Comparison of ENCODE assay signal across 17 cellular contexts in the genomic region with DNA sequence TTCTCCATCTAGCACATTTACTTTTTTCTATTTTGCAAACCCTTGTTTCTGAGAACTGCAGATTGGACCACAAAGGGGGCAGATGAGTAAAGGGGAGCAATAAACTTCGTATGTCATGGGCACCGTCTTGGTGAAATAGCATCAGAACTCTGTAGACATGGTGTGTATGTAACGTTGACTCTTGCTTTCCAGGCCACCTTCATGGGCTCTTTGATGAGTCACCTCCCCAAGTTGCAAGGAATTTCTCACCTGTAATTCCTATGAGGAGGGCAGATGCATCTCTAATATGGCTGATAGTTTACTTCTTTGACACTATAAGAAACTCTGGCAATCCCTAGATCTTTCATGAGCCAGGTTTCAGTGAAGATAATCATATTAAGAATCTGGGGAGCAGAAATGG.
DNase-seq lines count a peak whose midpoint lies in the region; ATAC-seq and TF ChIP-seq lines count a peak whose summit lies in the region.
"Had no signal": no experiment of that assay in that cellular context is flagged by ENCODE, and none has a peak within 500 bp of the region (broad histone marks: within the 10 kb centered on the region; RNA-seq: fewer than 3 reads in every experiment).

No MANE protein-coding gene starts in this region.

- H2BK15ac ChIP-seq in mesendoderm (replicated peaks; ENCODE audit: low read depth) = no peak overlapping the region

- peaks cover 5% of the 10 kb centered on the region for H3K9me3 Mint-ChIP-seq in endodermal cell
- H3K9me3 Mint-ChIP-seq in naive thymus-derived CD4-positive, alpha-beta T cell = peaks cover 0 to 26% (median 7%) of the 10 kb centered on the region in 11 donors

- no peak for ATAC-seq in naive thymus-derived CD4-positive, alpha-beta T cell
- no peak for ATAC-seq in sciatic nerve
- ATAC-seq: CD8-positive, alpha-beta T cell had no signal

- no peak overlapping the region for H3K9ac ChIP-seq in endodermal cell (ENCODE audit: extremely low read depth, low read length, poor library complexity, severe bottlenecking)
- no peak overlapping the region for H3K9ac ChIP-seq in mesendoderm (ENCODE audit: low read length)
- H3K9ac ChIP-seq: BLaER1 treated with 17β-estradiol and CSF1 and Interleukin-3, amounts not matched to agents 10 nM and 100 nM had no signal

- no peaks in the 10 kb centered on the region for H3K36me3 Mint-ChIP-seq in endodermal cell (ENCODE audit: low read depth)
- H3K36me3 Mint-ChIP-seq in naive thymus-derived CD4-positive, alpha-beta T cell = no peaks in the 10 kb centered on the region
- H3K36me3 Mint-ChIP-seq: CD8-positive, alpha-beta T cell had no signal

- H2AK5ac ChIP-seq in mesendoderm (ENCODE audit: low read length) = no peak overlapping the region

- H2BK5ac ChIP-seq in mesendoderm (ENCODE audit: low read length) = no peak overlapping the region

- POLR2A ChIA-PET in naive thymus-derived CD4-positive, alpha-beta T cell (lab: Charles Lee) = no interaction called here

- CTCF ChIA-PET in naive thymus-derived CD4-positive, alpha-beta T cell (lab: Charles Lee) = no interaction called here

- H3K79me2 ChIP-seq in mesendoderm (ENCODE audit: control insufficient read depth, insufficient read depth, low read length) = no peaks in the 10 kb centered on the region

- intact Hi-C loops in naive thymus-derived CD4-positive, alpha-beta T cell (cut with micrococcal nuclease) = no loop called here
- intact Hi-C loops in sciatic nerve (cut with DNase I) = no loop called here

- 84 to 95% methylated on average over 3 of the region's 3 CpGs for WGBS in endodermal cell (ENCODE audit: insufficient coverage in 1 of 2, insufficient read length in 1 of 2), 2 experiments
- WGBS in mesendoderm (ENCODE audit: extremely low coverage, insufficient coverage, low lambda C conversion rate) = no CpG with 5 or more reads among the region's 3 CpGs

- H3K27me3 ChIP-seq in endodermal cell (ENCODE audit: control insufficient read depth, insufficient read depth, low read length, poor library complexity, severe bottlenecking) = no peaks in the 10 kb centered on the region
- no peaks in the 10 kb centered on the region for H3K27me3 ChIP-seq in mesendoderm (ENCODE audit: insufficient read depth, low read length, poor library complexity)
- H3K27me3 ChIP-seq in naive thymus-derived CD4-positive, alpha-beta T cell (ENCODE audit: control insufficient read depth in 2 of 2, insufficient read depth in 2 of 2, low read length in 2 of 2) = no peaks in the 10 kb centered on the region
- H3K27me3 ChIP-seq: BLaER1 treated with 17β-estradiol and CSF1 and Interleukin-3, amounts not matched to agents 10 nM and 100 nM had no signal

- H2BK120ac ChIP-seq in mesendoderm (ENCODE audit: low read depth, low read length) = no peak overlapping the region

- H3K4me2 ChIP-seq in mesendoderm (ENCODE audit: low read length) = no peak overlapping the region
- H3K4me2 ChIP-seq: BLaER1 treated with 17β-estradiol and CSF1 and Interleukin-3, amounts not matched to agents 10 nM and 100 nM had no signal

- H3K18ac ChIP-seq in mesendoderm (ENCODE audit: low read length) = no peak overlapping the region

- no peak overlapping the region for H3K27ac Mint-ChIP-seq in endodermal cell
- no peak overlapping the region for H3K27ac Mint-ChIP-seq in naive thymus-derived CD4-positive, alpha-beta T cell
- H3K27ac Mint-ChIP-seq: B cell; CD4-positive, alpha-beta T cell; CD8-positive, alpha-beta T cell had no signal

- H3K4me3 Mint-ChIP-seq in endodermal cell = no peak overlapping the region
- H3K4me3 Mint-ChIP-seq in naive thymus-derived CD4-positive, alpha-beta T cell = no peak overlapping the region
- H3K4me3 Mint-ChIP-seq: B cell; CD4-positive, alpha-beta T cell; CD8-positive, alpha-beta T cell had no signal

- H4K8ac ChIP-seq in mesendoderm (ENCODE audit: low read depth, low read length) = no peak overlapping the region

- no peak overlapping the region for H4K5ac ChIP-seq in mesendoderm (ENCODE audit: low read length)

- H3K4ac ChIP-seq in mesendoderm (ENCODE audit: low read depth, low read length) = no peak overlapping the region

- no peaks in the 10 kb centered on the region for H3K9me3 ChIP-seq in endodermal cell (ENCODE audit: control insufficient read depth, low read length)
- no peaks in the 10 kb centered on the region for H3K9me3 ChIP-seq in naive thymus-derived CD4-positive, alpha-beta T cell (ENCODE audit: control insufficient read depth in 2 of 3, low read length in 3 of 3)
- H3K9me3 ChIP-seq: Caco-2 had no signal

- H3K36me3 ChIP-seq in endodermal cell (ENCODE audit: control insufficient read depth, insufficient read depth, low read length) = no peaks in the 10 kb centered on the region
- H3K36me3 ChIP-seq in mesendoderm (ENCODE audit: control insufficient read depth, insufficient read depth, low read length) = no peaks in the 10 kb centered on the region
- no peaks in the 10 kb centered on the region for H3K36me3 ChIP-seq in naive thymus-derived CD4-positive, alpha-beta T cell (ENCODE audit: control insufficient read depth in 2 of 3, insufficient read depth in 3 of 3, low read length in 3 of 3)
- H3K36me3 ChIP-seq: BLaER1 treated with 17β-estradiol and CSF1 and Interleukin-3, amounts not matched to agents 10 nM and 100 nM had no signal

- peak; percentile 66 for DNase-seq in endodermal cell
- DNase-seq in iPS-NIHi7 (ENCODE audit: extremely low spot score) = peak; percentile 24
- DNase-seq in mesendoderm = peak; percentile 89
- no peak for DNase-seq in Ammon's horn (ENCODE audit: low spot score)
- no peak for DNase-seq in naive thymus-derived CD4-positive, alpha-beta T cell
- DNase-seq in sciatic nerve (ENCODE audit: low spot score) = no peak
- DNase-seq: 8988T; ACHN; Caco-2; Calu3; CD4-positive, alpha-beta T cell; CD8-positive, alpha-beta T cell; DMS79 treated with DMSO at 0.1 percent for 48 hours; GF-D8 had no signal

- no peaks in the 10 kb centered on the region for H3K4me1 ChIP-seq in endodermal cell (ENCODE audit: control insufficient read depth, insufficient read depth, low read length)
- no peaks in the 10 kb centered on the region for H3K4me1 ChIP-seq in mesendoderm (ENCODE audit: control insufficient read depth, low read depth, low read length)
- H3K4me1 ChIP-seq in naive thymus-derived CD4-positive, alpha-beta T cell (ENCODE audit: control insufficient read depth in 2 of 2, insufficient read depth in 2 of 2, low read length in 2 of 2) = no peaks in the 10 kb centered on the region
- H3K4me1 ChIP-seq: BLaER1 treated with 17β-estradiol and CSF1 and Interleukin-3, amounts not matched to agents 10 nM and 100 nM; Caco-2 had no signal

- H3K27ac ChIP-seq in endodermal cell (ENCODE audit: low read depth, low read length) (no peak overlapping the region), mesendoderm (ENCODE audit: low read depth, low read length) (no peak overlapping the region)
- no peak overlapping the region for H3K27ac ChIP-seq in naive thymus-derived CD4-positive, alpha-beta T cell (ENCODE audit: low read depth, low read length)
- H3K27ac ChIP-seq: BLaER1 treated with 17β-estradiol and CSF1 and Interleukin-3, amounts not matched to agents 10 nM and 100 nM; C4-2B had no signal

- H3K4me1 Mint-ChIP-seq in endodermal cell = no peaks in the 10 kb centered on the region
- H3K4me1 Mint-ChIP-seq in naive thymus-derived CD4-positive, alpha-beta T cell = no peaks in the 10 kb centered on the region
- H3K4me1 Mint-ChIP-seq: B cell had no signal

- TF ChIP-seq CTCF in endodermal cell (conservative IDR thresholded peaks at IDR 0.05) = no peak

- no peak overlapping the region for H3K56ac ChIP-seq in mesendoderm (ENCODE audit: low read length)

- peaks cover 3% of the 10 kb centered on the region for H3K27me3 Mint-ChIP-seq in endodermal cell (ENCODE audit: insufficient read depth)
- H3K27me3 Mint-ChIP-seq in naive thymus-derived CD4-positive, alpha-beta T cell = peaks cover 0 to 20% (median 0%) of the 10 kb centered on the region in 5 donors
- H3K27me3 Mint-ChIP-seq: B cell; CD4-positive, alpha-beta T cell had no signal

- H3K4me3 ChIP-seq in endodermal cell (ENCODE audit: low read length) (no peak overlapping the region), mesendoderm (ENCODE audit: low read length) (no peak overlapping the region)
- no peak overlapping the region for H3K4me3 ChIP-seq in naive thymus-derived CD4-positive, alpha-beta T cell (ENCODE audit: low read length)
- H3K4me3 ChIP-seq: BLaER1 treated with 17β-estradiol and CSF1 and Interleukin-3, amounts not matched to agents 10 nM and 100 nM had no signal

- no peaks in the 10 kb centered on the region for H3K79me1 ChIP-seq in mesendoderm (ENCODE audit: low read length)

- H3K23ac ChIP-seq in mesendoderm (ENCODE audit: low read length) = no peak overlapping the region

Comparison
In these comparisons a context has a peak if more than half of its experiments do, and no peak if none do; other contexts are left out.
1. DNase-seq: peak in endodermal cell (single experiment), iPS-NIHi7 (single experiment) and mesendoderm (single experiment); none in Ammon's horn (single experiment), naive thymus-derived CD4-positive, alpha-beta T cell (0 of 9) and sciatic nerve (single experiment).